In the genomic region with DNA sequence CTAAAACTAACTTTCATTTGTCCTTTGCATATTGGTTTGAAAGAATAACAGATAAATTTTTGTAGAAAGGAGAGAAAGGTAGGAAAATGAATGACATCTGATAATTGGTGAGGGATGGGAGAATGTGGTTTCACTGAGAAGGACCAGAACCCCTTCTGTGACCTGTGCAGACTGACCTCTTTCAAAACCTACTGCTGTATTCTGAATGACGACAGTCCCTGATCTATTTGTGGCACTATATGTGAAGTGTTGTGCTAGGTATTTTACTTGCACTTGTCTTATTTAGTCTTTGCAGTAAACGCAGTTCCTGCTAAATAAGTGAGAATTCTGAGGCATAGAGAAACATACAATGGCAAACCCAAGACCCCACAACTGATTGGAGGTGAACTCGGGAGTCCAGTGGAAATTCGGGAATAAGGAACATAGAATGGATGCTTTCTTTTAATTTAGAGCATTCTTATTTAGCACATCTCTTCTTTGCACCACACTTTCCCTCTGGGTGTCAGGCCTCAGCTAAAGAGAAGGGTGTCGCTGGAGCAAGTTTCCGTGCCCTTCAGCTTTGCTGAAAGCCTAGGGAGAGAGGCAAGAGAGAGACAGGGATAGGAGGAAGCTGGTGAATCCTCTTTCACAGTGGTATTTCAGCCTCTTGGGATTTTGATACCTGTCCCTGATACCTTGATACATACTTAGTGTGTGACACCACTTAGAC, we compare ENCODE assay signal across 16 cellular contexts.
"Had no signal": no experiment of that assay in that cellular context is flagged by ENCODE, and none has a peak within 500 bp of the region (broad histone marks: within the 10 kb centered on the region; RNA-seq: fewer than 3 reads in every experiment).

No MANE protein-coding gene starts in this region.

- ATAC-seq: activated T-cell treated with anti-CD3 and anti-CD28 coated beads, Interleukin-2, amount 50 U/mL, for 4 hours; body of pancreas; right lobe of liver; stimulated activated effector memory CD8-positive, alpha-beta T cell treated with anti-CD3 and anti-CD28 coated beads, Interleukin-12 subunit alpha, Interleukin-12 subunit beta, amount 100 ng/mL, for 72 hours had no signal

- H3K27me3 ChIP-seq: body of pancreas, colonic mucosa, left lung, right lobe of liver had no signal

- H3K9me3 ChIP-seq: body of pancreas, colonic mucosa, left lung, right lobe of liver had no signal

- H3K36me3 ChIP-seq: colonic mucosa, left lung, right lobe of liver had no signal

- DNase-seq: activated CD4-positive, alpha-beta T cell treated with anti-CD3 and anti-CD28 coated beads, Interleukin-2, amount 10 ng/mL, durations not matched to agents 7 days and 5 days; activated CD8-positive, alpha-beta memory T cell treated with anti-CD3 and anti-CD28 coated beads, Interleukin-2, amount 50 U/mL, for 4 hours; activated naive CD4-positive, alpha-beta T cell treated with anti-CD3 and anti-CD28 coated beads for 36 hours; activated T-cell treated with anti-CD3 and anti-CD28 coated beads, Interleukin-2, amount 50 U/mL, for 4 hours; colonic mucosa; endodermal cell; glutamatergic neuron; kidney; left lung; naive B cell; right lobe of liver; stimulated activated CD4-positive, alpha-beta T cell treated with anti-CD3 and anti-CD28 coated beads, Interleukin-4, amount 100 ng/mL, for 24 hours; T1000 had no signal

- H3K27ac ChIP-seq: colonic mucosa, epithelial cell of prostate, left lung, right lobe of liver had no signal

- H3K4me1 ChIP-seq: colonic mucosa, left lung, right lobe of liver had no signal

- H3K4me3 ChIP-seq: body of pancreas, colonic mucosa, left lung, right lobe of liver had no signal
